Comparison of ENCODE assay signal across 9 cellular contexts in the genomic region with DNA sequence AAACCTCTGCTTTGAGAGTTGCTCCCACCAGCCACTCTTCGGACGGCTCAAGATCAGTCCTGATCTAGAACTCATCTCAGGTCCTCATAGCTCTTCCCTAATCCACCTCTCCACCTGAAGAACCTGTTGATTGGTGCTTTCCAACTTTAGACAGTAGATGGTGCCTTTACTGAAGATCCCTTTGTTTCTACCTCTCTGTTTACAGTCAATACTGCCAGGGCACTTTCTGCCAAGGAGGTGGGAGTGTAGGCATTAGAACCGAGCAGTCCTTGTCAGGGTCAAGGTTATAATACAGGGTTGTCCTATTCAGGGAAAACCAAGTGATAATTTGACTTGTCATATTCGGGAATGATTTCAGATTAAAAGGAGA. TPM values are rescaled to one million over a fixed set of nuclear protein-coding genes. Genes with fewer than 3 reads are reported as not detected.
A peak's percentile ranks its signal among the peaks of the same experiment; 100 is the strongest.
DNase-seq lines count a peak whose midpoint lies in the region; ATAC-seq, FAIRE-seq and TF ChIP-seq lines count a peak whose summit lies in the region.
"Had no signal": no experiment of that assay in that cellular context is flagged by ENCODE, and none has a peak within 500 bp of the region (broad histone marks: within the 10 kb centered on the region; RNA-seq: fewer than 3 reads in every experiment).

No MANE protein-coding gene starts in this region.

- peak overlapping the region in 1 of 2 donors; percentile 63 for H3K27ac ChIP-seq in coronary artery

- ATAC-seq in stimulated activated naive CD8-positive, alpha-beta T cell treated with anti-CD3 and anti-CD28 coated beads, Interleukin-15, Interleukin-2, amounts not matched to agents 100 U/mL and 50 U/mL, for 24 hours = no peak
- ATAC-seq in memory B cell (ENCODE audit: low read depth) (no peak), HG02885 (IDR thresholded peaks at IDR 0.05; ENCODE audit: poor library complexity, unreplicated experiment) (no peak)

- peaks cover 13% of the 10 kb centered on the region for H3K4me1 Mint-ChIP-seq in stimulated activated naive CD8-positive, alpha-beta T cell treated with anti-CD3 and anti-CD28 coated beads, Interleukin-15, Interleukin-2, amounts not matched to agents 100 ng/mL and 50 ng/mL, for 24 hours (ENCODE audit: low read depth)
- peaks cover 5% of the 10 kb centered on the region for H3K4me1 Mint-ChIP-seq in memory B cell

- TF ChIP-seq POLR2A in GM12892 (IDR thresholded peaks at IDR 0.05; ENCODE audit: low read depth, low read length) = no peak

- peak overlapping the region; percentile 62 for H3K4me3 Mint-ChIP-seq in stimulated activated naive CD8-positive, alpha-beta T cell treated with anti-CD3 and anti-CD28 coated beads, Interleukin-15, Interleukin-2, amounts not matched to agents 100 ng/mL and 50 ng/mL, for 24 hours
- H3K4me3 Mint-ChIP-seq in memory B cell = peak overlapping the region; percentile 59

- H3K27ac Mint-ChIP-seq in stimulated activated naive CD8-positive, alpha-beta T cell treated with anti-CD3 and anti-CD28 coated beads, Interleukin-15, Interleukin-2, amounts not matched to agents 100 ng/mL and 50 ng/mL, for 24 hours = no peak overlapping the region
- no peak overlapping the region for H3K27ac Mint-ChIP-seq in memory B cell

- no peaks in the 10 kb centered on the region for H3K9me3 Mint-ChIP-seq in stimulated activated naive CD8-positive, alpha-beta T cell treated with anti-CD3 and anti-CD28 coated beads, Interleukin-15, Interleukin-2, amounts not matched to agents 100 ng/mL and 50 ng/mL, for 24 hours
- H3K9me3 Mint-ChIP-seq in memory B cell = no peaks in the 10 kb centered on the region

- no peak for TF ChIP-seq CTCF in coronary artery (IDR thresholded peaks at IDR 0.05)

- no peaks in the 10 kb centered on the region for H3K36me3 Mint-ChIP-seq in stimulated activated naive CD8-positive, alpha-beta T cell treated with anti-CD3 and anti-CD28 coated beads, Interleukin-15, Interleukin-2, amounts not matched to agents 100 ng/mL and 50 ng/mL, for 24 hours (ENCODE audit: low read depth)
- H3K36me3 Mint-ChIP-seq in memory B cell = peaks cover 2% of the 10 kb centered on the region

- H3K27me3 Mint-ChIP-seq in stimulated activated naive CD8-positive, alpha-beta T cell treated with anti-CD3 and anti-CD28 coated beads, Interleukin-15, Interleukin-2, amounts not matched to agents 100 ng/mL and 50 ng/mL, for 24 hours = peaks cover 56% of the 10 kb centered on the region
- H3K27me3 Mint-ChIP-seq in memory B cell = peaks cover 32% of the 10 kb centered on the region

- FAIRE-seq in GM12892 (lab: Jason Lieb, UNC) = no peak
- FAIRE-seq: colon had no signal

- peak overlapping the region; percentile 76 for H3K4me3 ChIP-seq in coronary artery

- DNase-seq in stimulated activated naive CD8-positive, alpha-beta T cell treated with anti-CD3 and anti-CD28 coated beads, Interleukin-15, Interleukin-2, amounts not matched to agents 100 U/mL and 50 U/mL, for 24 hours = no peak
- no peak for DNase-seq in coronary artery (ENCODE audit: low spot score)
- no peak for DNase-seq in memory B cell (ENCODE audit: low spot score in 2 of 2)
- no peak for DNase-seq in NCI-H2227 (lab: John Stamatoyannopoulos, UW; ENCODE audit: unreplicated experiment)
- no peak for DNase-seq in mucosa of gallbladder (ENCODE audit: low spot score)
- no peak for DNase-seq in GM12892 (ENCODE audit: insufficient read length)

RNA-seq across cellular contexts. Expression of a gene that starts 1.2 kb away (rescaled TPM):
- 7.9 TPM for total RNA-seq in mucosa of gallbladder
- polyA plus RNA-seq in GM12892 (2012; ENCODE audit: missing spikeins) = 0.04 TPM
